In the genomic region with DNA sequence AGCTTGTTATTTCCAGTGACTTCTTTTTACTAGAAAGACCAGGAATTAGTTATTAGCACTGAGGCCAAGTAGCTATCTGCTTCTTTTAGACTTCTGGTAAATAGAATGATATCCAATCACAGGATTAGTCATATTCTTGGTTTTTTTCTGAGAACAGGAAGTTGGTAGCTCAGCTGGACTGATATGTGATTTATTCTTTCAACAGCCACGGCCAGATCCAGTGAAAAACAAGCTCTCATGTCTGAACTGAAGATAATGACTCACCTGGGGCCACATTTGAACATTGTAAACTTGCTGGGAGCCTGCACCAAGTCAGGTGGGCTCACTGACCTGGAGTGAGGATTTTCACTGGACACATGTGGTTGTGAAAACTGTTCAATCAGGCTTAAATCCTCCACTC, we compare ENCODE assay signal across 9 cellular contexts. TPM values are rescaled to one million over a fixed set of nuclear protein-coding genes. Genes with fewer than 3 reads are reported as not detected.
DNase-seq lines count a peak whose midpoint lies in the region; ATAC-seq, FAIRE-seq and TF ChIP-seq lines count a peak whose summit lies in the region.
"Had no signal": no experiment of that assay in that cellular context is flagged by ENCODE, and none has a peak within 500 bp of the region (broad histone marks: within the 10 kb centered on the region; RNA-seq: fewer than 3 reads in every experiment).

No MANE protein-coding gene starts in this region.

- H3K4me3 ChIP-seq in MG63 (no peak overlapping the region), fibroblast of mammary gland (ENCODE audit: control insufficient read depth, low read depth, low read length) (no peak overlapping the region), Peyer's patch (no peak overlapping the region), WERI-Rb-1 (ENCODE audit: low read depth, low read length) (no peak overlapping the region)

- H3K27me3 ChIP-seq in MG63, result no peaks in the 10 kb centered on the region
- H3K27me3 ChIP-seq in Peyer's patch, result no peaks in the 10 kb centered on the region
- peaks cover 78% of the 10 kb centered on the region for H3K27me3 ChIP-seq in WERI-Rb-1 (ENCODE audit: insufficient read depth, low read depth, severe bottlenecking)

- no peaks in the 10 kb centered on the region for H3K4me1 ChIP-seq in Peyer's patch

- TF ChIP-seq CTCF in fibroblast of mammary gland (conservative IDR thresholded peaks at IDR 0.05; ENCODE audit: control insufficient read depth, insufficient read depth, low read depth, low read length), result no peak
- TF ChIP-seq CTCF in Peyer's patch (IDR thresholded peaks at IDR 0.05), result no peak
- TF ChIP-seq CTCF in WERI-Rb-1 (IDR thresholded peaks at IDR 0.05; ENCODE audit: low read depth, low read length), result no peak

- FAIRE-seq in RCC 7860 (lab: Jason Lieb, UNC), result no peak
- FAIRE-seq: TTC549 had no signal

- peaks cover 74% of the 10 kb centered on the region for H3K36me3 ChIP-seq in MG63
- H3K36me3 ChIP-seq in Peyer's patch, result no peaks in the 10 kb centered on the region
- no peaks in the 10 kb centered on the region for H3K36me3 ChIP-seq in WERI-Rb-1

- no peak for TF ChIP-seq POLR2A in Peyer's patch (IDR thresholded peaks at IDR 0.05)

- H3K9me3 ChIP-seq in MG63 (peaks cover 9% of the 10 kb centered on the region), Peyer's patch (no peaks in the 10 kb centered on the region), WERI-Rb-1 (ENCODE audit: severe bottlenecking) (no peaks in the 10 kb centered on the region)

- H3K27ac ChIP-seq in Peyer's patch, result no peak overlapping the region
- no peak overlapping the region for H3K27ac ChIP-seq in WERI-Rb-1

- DNase-seq in AG08395 (ENCODE audit: low spot score), result peak; percentile 60
- peak; percentile 72 for DNase-seq in MG63
- peak; percentile 91 for DNase-seq in fibroblast of mammary gland (ENCODE audit: low read depth)
- no peak for DNase-seq in Peyer's patch
- no peak for DNase-seq in RCC 7860 (ENCODE audit: low spot score)
- DNase-seq in NCI-H510A treated with DMSO at 0.1 percent for 48 hours (lab: John Stamatoyannopoulos, UW), result no peak
- DNase-seq in WERI-Rb-1, result no peak

- peak; percentile 53 for ATAC-seq in GM21367 (IDR thresholded peaks at IDR 0.05; ENCODE audit: unreplicated experiment)

RNA-seq across cellular contexts. Expression of a gene that starts 48.6 kb away (rescaled TPM):
- total RNA-seq in MG63 (2014; rRNA removed; shearing (Covaris generic); ENCODE audit: low replicate concordance), result 118 and 133 TPM in 2 replicates
- 100 to 1,000 TPM in 1 of 4 donors, 10 to 100 TPM in 3; 27.5 to 283 (median 60.2) TPM for total RNA-seq in Peyer's patch

Comparison
In these comparisons a context has a peak if more than half of its experiments do, and no peak if none do; other contexts are left out.
1. DNase-seq: peak in AG08395 (single experiment), MG63 (single experiment) and fibroblast of mammary gland (single experiment); none in Peyer's patch (0 of 3), RCC 7860 (single experiment), NCI-H510A treated with DMSO at 0.1 percent for 48 hours (single experiment) and WERI-Rb-1 (single experiment).